ENCODE assay signal across 1 cellular context in the genomic region with DNA sequence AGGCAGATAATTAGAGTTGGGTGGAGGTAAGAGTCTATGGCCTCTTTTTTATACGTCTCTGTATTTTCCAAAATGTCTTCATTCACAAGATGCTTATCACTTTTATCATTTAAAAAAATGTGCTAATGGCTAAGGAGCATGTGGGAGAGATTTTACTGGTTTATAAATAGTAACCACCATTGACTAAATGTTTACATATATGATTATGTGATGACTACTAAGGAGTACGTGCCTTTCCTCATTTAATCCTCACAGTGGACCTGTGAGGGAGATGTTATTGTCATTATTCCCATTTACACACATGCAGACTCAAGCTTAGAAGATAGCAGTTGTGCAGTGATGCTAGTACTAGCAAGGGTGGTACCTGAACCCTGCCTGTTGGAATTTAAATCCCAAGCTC.
TF ChIP-seq lines count a peak whose summit lies in the region.

No MANE protein-coding gene starts in this region.

TF ChIP-seq in IMR-90, 13 proteins besides CTCF, POLR2A, EP300 and RAD21:
- TF ChIP-seq NFE2L2 (IDR thresholded peaks at IDR 0.05; ENCODE audit: low read depth, low read length) (no peak), MAFK (IDR thresholded peaks at IDR 0.05; ENCODE audit: low read depth, low read length) (no peak), RCOR1 (IDR thresholded peaks at IDR 0.05; ENCODE audit: insufficient replicate concordance, low read length) (no peak), ELK1 (IDR thresholded peaks at IDR 0.05; ENCODE audit: borderline replicate concordance, low read depth, low read length) (no peak), SMC3 (IDR thresholded peaks at IDR 0.05; ENCODE audit: low read depth, low read length) (no peak), CHD1 (IDR thresholded peaks at IDR 0.05; ENCODE audit: low read depth, low read length) (no peak), CEBPB (IDR thresholded peaks at IDR 0.05; ENCODE audit: low read depth, low read length) (no peak), MAZ (IDR thresholded peaks at IDR 0.05; ENCODE audit: borderline replicate concordance, low read depth, low read length) (no peak), RFX5 (IDR thresholded peaks at IDR 0.05; ENCODE audit: low read depth, low read length) (no peak), BHLHE40 (IDR thresholded peaks at IDR 0.05; ENCODE audit: low read depth, low read length) (no peak), USF2 (IDR thresholded peaks at IDR 0.05; ENCODE audit: low read depth, low read length) (no peak), FOS (IDR thresholded peaks at IDR 0.05; ENCODE audit: low read depth, low read length) (no peak), MXI1 (IDR thresholded peaks at IDR 0.05; ENCODE audit: borderline replicate concordance, low read depth, low read length) (no peak)
